Comparison of ENCODE assay signal across 21 cellular contexts in the genomic region with DNA sequence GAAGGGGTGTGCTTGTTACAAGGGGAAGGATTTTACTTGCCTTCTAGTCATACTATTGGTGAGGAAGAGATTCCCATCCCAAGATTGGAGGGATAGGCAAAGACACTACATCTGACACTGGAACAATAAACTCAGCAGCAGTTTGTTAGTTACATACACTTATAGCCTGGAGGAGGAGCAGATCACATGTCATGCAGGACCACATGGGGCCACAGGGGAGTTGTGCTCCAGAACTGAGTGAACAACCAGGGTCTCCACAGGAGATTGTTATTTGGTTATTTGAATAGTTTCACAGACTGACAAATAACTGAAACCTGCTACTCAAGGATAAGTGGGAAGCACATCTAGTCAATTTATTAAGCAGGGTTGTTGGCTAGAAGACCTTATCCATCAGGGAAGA.
"Had no signal": no experiment of that assay in that cellular context is flagged by ENCODE, and none has a peak within 500 bp of the region (broad histone marks: within the 10 kb centered on the region; RNA-seq: fewer than 3 reads in every experiment).

No MANE protein-coding gene starts in this region.

- H3K27ac ChIP-seq: breast epithelium, esophagus muscularis mucosa, foreskin keratinocyte, heart left ventricle, left lung, lower lobe of right lung, transverse colon had no signal

- H3K27me3 ChIP-seq: breast epithelium, esophagus muscularis mucosa, foreskin keratinocyte, heart left ventricle, left lung, transverse colon had no signal

- H3K4me1 ChIP-seq: breast epithelium, esophagus muscularis mucosa, foreskin keratinocyte, heart left ventricle, left lung, lower lobe of right lung, transverse colon had no signal

- H3K4me3 ChIP-seq: breast epithelium, esophagus muscularis mucosa, heart left ventricle, left lung, lower lobe of right lung, transverse colon had no signal

- DNase-seq: activated CD4-positive, alpha-beta T cell treated with anti-CD3 and anti-CD28 coated beads, Interleukin-2, amount 50 U/mL, for 1 hour; activated CD8-positive, alpha-beta T cell treated with anti-CD3 and anti-CD28 coated beads for 36 hours; activated naive CD4-positive, alpha-beta T cell; activated T-cell treated with anti-CD3 and anti-CD28 coated beads, Interleukin-2, amount 50 U/mL, for 72 hours; central memory CD4-positive, alpha-beta T cell; foreskin keratinocyte; heart left ventricle; hypothalamus; kidney glomerular epithelial cell; left lung; lower lobe of right lung; mesenchymal stem cell; natural killer cell; posterior cingulate gyrus; right cardiac atrium; stimulated activated CD4-positive, alpha-beta T cell treated with anti-CD3 and anti-CD28 coated beads, Interleukin-15, amount 100 ng/mL, for 24 hours; stimulated activated naive CD4-positive, alpha-beta T cell treated with Interleukin-2 at 50 U/mL for 16 hours; transverse colon had no signal

- ATAC-seq: activated CD8-positive, alpha-beta T cell treated with anti-CD3 and anti-CD28 coated beads for 36 hours; activated naive CD4-positive, alpha-beta T cell treated with anti-CD3 and anti-CD28 coated beads, Interleukin-2, amount 50 U/mL, for 72 hours; activated T-cell treated with anti-CD3 and anti-CD28 coated beads, Interleukin-2, amount 50 U/mL, for 72 hours; foreskin keratinocyte; heart left ventricle; left lung; lower lobe of right lung; natural killer cell; right cardiac atrium had no signal

- H3K4me1 Mint-ChIP-seq: natural killer cell had no signal

- H3K9me3 Mint-ChIP-seq: activated CD8-positive, alpha-beta T cell treated with anti-CD3 and anti-CD28 coated beads for 36 hours; activated naive CD4-positive, alpha-beta T cell treated with anti-CD3 and anti-CD28 coated beads, Interleukin-2, amount 50 U/mL, for 72 hours had no signal

- H3K36me3 Mint-ChIP-seq: activated naive CD4-positive, alpha-beta T cell treated with anti-CD3 and anti-CD28 coated beads, Interleukin-2, amount 50 U/mL, for 72 hours; natural killer cell had no signal

- H3K27ac Mint-ChIP-seq: activated CD8-positive, alpha-beta T cell treated with anti-CD3 and anti-CD28 coated beads for 36 hours; activated naive CD4-positive, alpha-beta T cell treated with anti-CD3 and anti-CD28 coated beads, Interleukin-2, amount 50 U/mL, for 72 hours; activated T-cell treated with anti-CD3 and anti-CD28 coated beads, Interleukin-2, amount 50 U/mL, for 72 hours; natural killer cell had no signal

- H3K4me3 Mint-ChIP-seq: activated CD8-positive, alpha-beta T cell treated with anti-CD3 and anti-CD28 coated beads for 36 hours; activated T-cell treated with anti-CD3 and anti-CD28 coated beads, Interleukin-2, amount 50 U/mL, for 72 hours; natural killer cell had no signal

- H3K27me3 Mint-ChIP-seq: activated CD8-positive, alpha-beta T cell treated with anti-CD3 and anti-CD28 coated beads for 36 hours had no signal

- H3K36me3 ChIP-seq: esophagus muscularis mucosa, heart left ventricle, left lung, lower lobe of right lung, transverse colon had no signal

- H3K9me3 ChIP-seq: breast epithelium, esophagus muscularis mucosa, heart left ventricle, left lung, lower lobe of right lung, transverse colon had no signal
